ENCODE assay signal across 7 cellular contexts in genomic region chr12:34027661-34028060, GRCh38. TPM values are rescaled to one million over a fixed set of nuclear protein-coding genes. Genes with fewer than 3 reads are reported as not detected.
DNase-seq lines count a peak whose midpoint lies in the region; TF ChIP-seq lines count a peak whose summit lies in the region.
"Not testable (repeated sequence)": the region's sequence is repeated elsewhere in the genome, so short reads cannot be mapped to it uniquely, and the experiment has no call there.

No MANE protein-coding gene starts in this region.

- not testable (repeated sequence) for H3K36me3 ChIP-seq in GM23248 (ENCODE audit: low read depth); adipocyte (ENCODE audit: control insufficient read depth, insufficient read depth, low read length, severe bottlenecking)

- WGBS in GM23248 (ENCODE audit: low coverage in 1 of 2, low lambda C conversion rate in 2 of 2, missing lambda C conversion rate in 2 of 2), 2 experiments: 33 to 39% methylated on average over 2 of the region's 2 CpGs

- H3K27me3 ChIP-seq in GM23248 (replicated peaks; ENCODE audit: insufficient read depth); adipocyte (replicated peaks; ENCODE audit: control insufficient read depth, insufficient read depth, low read length): not testable (repeated sequence)

- not testable (repeated sequence) for H3F3A ChIP-seq in GM23248 (ENCODE audit: insufficient read depth)

- DNase-seq in AG10803 (ENCODE audit: low read depth) (peak; percentile 70), GM23248 (peak; percentile 32), adipocyte (ENCODE audit: low read depth) (peak; percentile 34), cardiac fibroblast (ENCODE audit: low read depth in 2 of 2) (peak; percentile 7 to 36), fibroblast of gingiva (ENCODE audit: low read depth) (peak; percentile 50), fibroblast of pulmonary artery (ENCODE audit: low read depth) (peak; percentile 28), iris pigment epithelial cell (ENCODE audit: low read depth) (peak; percentile 9)

- peaks cover 12% of the 10 kb centered on the region for H3K79me2 ChIP-seq in GM23248 (ENCODE audit: insufficient read depth)

- H3K4me1 ChIP-seq in GM23248 (ENCODE audit: insufficient read depth): not testable (repeated sequence)
- peaks cover 17% of the 10 kb centered on the region for H3K4me1 ChIP-seq in adipocyte (ENCODE audit: control insufficient read depth, insufficient read depth, low read length)

- not testable (repeated sequence) for TF ChIP-seq CTCF in AG10803 (conservative IDR thresholded peaks at IDR 0.05; ENCODE audit: low read length); cardiac fibroblast (IDR thresholded peaks at IDR 0.05; ENCODE audit: low read depth, low read length); fibroblast of pulmonary artery (IDR thresholded peaks at IDR 0.05; ENCODE audit: low read length, missing control alignments)

- H2AFZ ChIP-seq in GM23248: not testable (repeated sequence)

- not testable (repeated sequence) for H3K4me3 ChIP-seq in AG10803 (ENCODE audit: low read length); GM23248; adipocyte (ENCODE audit: low read length); cardiac fibroblast (replicated peaks in 1 of 2; ENCODE audit: low read depth in 2 of 2, low read length in 2 of 2); fibroblast of pulmonary artery (replicated peaks; ENCODE audit: low read depth, low read length)

- in situ Hi-C loops in GM23248 (cut with MboI): not testable (repeated sequence)

- not testable (repeated sequence) for H3K27ac ChIP-seq in GM23248

- not testable (repeated sequence) for H3K9me2 ChIP-seq in GM23248 (ENCODE audit: insufficient read depth)

- H3K9me3 ChIP-seq in GM23248 (ENCODE audit: low read depth); adipocyte (ENCODE audit: control insufficient read depth, low read length): not testable (repeated sequence)

- not testable (repeated sequence) for H3K9ac ChIP-seq in GM23248; adipocyte (ENCODE audit: low read length)

- H3K4me2 ChIP-seq in GM23248 (ENCODE audit: unreplicated experiment): not testable (repeated sequence)

- H4K20me1 ChIP-seq in GM23248 (ENCODE audit: insufficient read depth): not testable (repeated sequence)

RNA-seq across cellular contexts. Expression of gene ALG10, which starts 5.4 kb away (rescaled TPM):
- 4.3 and 4.4 TPM in 2 replicates for total RNA-seq in GM23248 (2014; rRNA removed; shearing (Covaris generic))
- polyA plus RNA-seq in GM23248 (2016; fragmentation: Nextera tagmentation; extraction: Ambion mirVana): 2.1 and 3.2 TPM in 2 replicates

Comparison
In these comparisons a context has a peak if more than half of its experiments do, and no peak if none do; other contexts are left out.
1. DNase-seq: peak in every context shown above with its lines; median percentile 70 in AG10803; 50 in fibroblast of gingiva; 34 in adipocyte; 32 in GM23248; 28 in fibroblast of pulmonary artery; 22 in cardiac fibroblast; 9 in iris pigment epithelial cell.